In the genomic region with DNA sequence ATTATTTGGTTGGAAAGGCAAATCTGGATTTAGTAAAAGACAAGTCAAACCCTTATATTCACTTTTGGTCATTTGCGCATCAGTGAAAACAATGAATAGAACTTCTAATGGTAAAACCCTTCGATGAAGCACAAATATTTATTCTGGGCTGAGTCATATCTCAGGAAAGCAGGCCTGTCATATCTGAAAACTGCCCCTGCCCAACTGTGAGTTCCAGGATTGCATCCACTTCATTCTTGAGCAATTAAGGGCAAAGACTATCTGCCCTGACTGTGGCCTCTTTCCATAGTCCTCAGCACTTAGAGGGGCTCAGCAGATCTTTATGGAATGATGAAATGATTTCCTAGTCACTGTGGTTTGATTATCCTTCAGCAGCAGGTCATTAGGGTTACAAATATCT, we compare ENCODE assay signal across 17 cellular contexts.
DNase-seq lines count a peak whose midpoint lies in the region; ATAC-seq and TF ChIP-seq lines count a peak whose summit lies in the region.
"Had no signal": no experiment of that assay in that cellular context is flagged by ENCODE, and none has a peak within 500 bp of the region (broad histone marks: within the 10 kb centered on the region; RNA-seq: fewer than 3 reads in every experiment).

No MANE protein-coding gene starts in this region.

- H3K27me3 ChIP-seq in adipocyte (replicated peaks; ENCODE audit: control insufficient read depth, insufficient read depth, low read length) = no peaks in the 10 kb centered on the region
- no peaks in the 10 kb centered on the region for H3K27me3 ChIP-seq in hepatocyte
- no peaks in the 10 kb centered on the region for H3K27me3 ChIP-seq in transverse colon
- H3K27me3 ChIP-seq: BLaER1 treated with 17β-estradiol and CSF1 and Interleukin-3, amounts not matched to agents 10 nM and 100 nM; SJSA1 had no signal

- intact Hi-C loops in transverse colon (cut with DNase I; ENCODE audit: low total_unique reads) = no loop called here

- no peak overlapping the region for H3K9ac ChIP-seq in adipocyte (ENCODE audit: low read length)
- H3K9ac ChIP-seq: BLaER1 treated with 17β-estradiol and CSF1 and Interleukin-3, amounts not matched to agents 10 nM and 100 nM had no signal

- no peaks in the 10 kb centered on the region for H4K20me1 ChIP-seq in hepatocyte (ENCODE audit: insufficient read depth, poor library complexity, severe bottlenecking)
- H4K20me1 ChIP-seq: BLaER1 treated with 17β-estradiol and CSF1 and Interleukin-3, amounts not matched to agents 10 nM and 100 nM had no signal

- H3K27ac ChIP-seq in hepatocyte (peak overlapping the region; percentile 20), transverse colon (no peak overlapping the region)
- H3K27ac ChIP-seq: 22Rv1; BLaER1 treated with 17β-estradiol and CSF1 and Interleukin-3, amounts not matched to agents 10 nM and 100 nM; SJSA1 had no signal

- H3K9me2 ChIP-seq in hepatocyte (replicated peaks; ENCODE audit: insufficient read depth) = no peaks in the 10 kb centered on the region

- DNase-seq in NCI-H345 (lab: John Stamatoyannopoulos, UW) = peak; percentile 42
- no peak for DNase-seq in NCI-H345 treated with DMSO at 0.1 percent for 48 hours (lab: John Stamatoyannopoulos, UW; ENCODE audit: unreplicated experiment)
- DNase-seq in adipocyte (ENCODE audit: low read depth) = peak; percentile 38
- DNase-seq in hepatocyte (ENCODE audit: low spot score) = peak; percentile 22
- DNase-seq in nucleus accumbens (lab: John Stamatoyannopoulos, UW) = no peak
- no peak for DNase-seq in iPS-NIHi11 (ENCODE audit: low spot score)
- no peak for DNase-seq in transverse colon
- DNase-seq: CD8-positive, alpha-beta memory T cell; H7; NCI-H1105 treated with DMSO at 0.1 percent for 48 hours; NCI-H187; NCI-H446; SW 1271 had no signal

- H3K9me3 ChIP-seq in adipocyte (ENCODE audit: control insufficient read depth, low read length) (no peaks in the 10 kb centered on the region), hepatocyte (ENCODE audit: low read depth) (no peaks in the 10 kb centered on the region), transverse colon (no peaks in the 10 kb centered on the region)
- H3K9me3 ChIP-seq: SJSA1 had no signal

- H2AFZ ChIP-seq in hepatocyte = no peak overlapping the region

- in situ Hi-C loops in transverse colon (cut with MboI; ENCODE audit: low pct_ligation_motif_present in 1 of 4, low pct_unique_long_range_greater_than_20kb in 1 of 4, low sequenced_read_pairs in 3 of 4) = no loop called here

- H3K4me1 ChIP-seq in adipocyte (ENCODE audit: control insufficient read depth, insufficient read depth, low read length) (peaks cover 13% of the 10 kb centered on the region), hepatocyte (ENCODE audit: insufficient read depth) (no peaks in the 10 kb centered on the region), transverse colon (no peaks in the 10 kb centered on the region)

- 70% methylated on average over 2 of the region's 2 CpGs for WGBS in hepatocyte (ENCODE audit: low lambda C conversion rate, missing lambda C conversion rate)
- WGBS in transverse colon (ENCODE audit: low coverage in 1 of 2), 2 donors = 64 to 75% methylated on average over 2 of the region's 2 CpGs

- TF ChIP-seq CTCF in hepatocyte (IDR thresholded peaks at IDR 0.05; ENCODE audit: poor library complexity) (no peak), transverse colon (IDR thresholded peaks at IDR 0.05) (no peak)

- H3K4me3 ChIP-seq in adipocyte (ENCODE audit: low read length) (no peak overlapping the region), hepatocyte (no peak overlapping the region), transverse colon (no peak overlapping the region)
- H3K4me3 ChIP-seq: BLaER1 treated with 17β-estradiol and CSF1 and Interleukin-3, amounts not matched to agents 10 nM and 100 nM; SJSA1 had no signal

- no peak for ATAC-seq in HG03135 (IDR thresholded peaks at IDR 0.05; ENCODE audit: unreplicated experiment)

- no peak for TF ChIP-seq POLR2A in transverse colon (IDR thresholded peaks at IDR 0.05)

- TF ChIP-seq EP300 in transverse colon (IDR thresholded peaks at IDR 0.05; ENCODE audit: low read depth) = no peak

- no peaks in the 10 kb centered on the region for H3K79me2 ChIP-seq in hepatocyte

- H3K4me2 ChIP-seq in hepatocyte = no peak overlapping the region
- H3K4me2 ChIP-seq: BLaER1 treated with 17β-estradiol and CSF1 and Interleukin-3, amounts not matched to agents 10 nM and 100 nM had no signal

- no peaks in the 10 kb centered on the region for H3K36me3 ChIP-seq in adipocyte (ENCODE audit: control insufficient read depth, insufficient read depth, low read length, severe bottlenecking)
- no peaks in the 10 kb centered on the region for H3K36me3 ChIP-seq in hepatocyte (replicated peaks; ENCODE audit: insufficient read depth, low read depth)
- no peaks in the 10 kb centered on the region for H3K36me3 ChIP-seq in transverse colon
- H3K36me3 ChIP-seq: BLaER1 treated with 17β-estradiol and CSF1 and Interleukin-3, amounts not matched to agents 10 nM and 100 nM; SJSA1 had no signal

Comparison
In these comparisons a context has a peak if more than half of its experiments do, and no peak if none do; other contexts are left out.
1. DNase-seq: peak in NCI-H345 (single experiment), adipocyte (single experiment) and hepatocyte (single experiment); none in NCI-H345 treated with DMSO at 0.1 percent for 48 hours (single experiment), nucleus accumbens (0 of 56), iPS-NIHi11 (single experiment) and transverse colon (single experiment).